8 cellular contexts compared by ENCODE assay signal in the genomic region with DNA sequence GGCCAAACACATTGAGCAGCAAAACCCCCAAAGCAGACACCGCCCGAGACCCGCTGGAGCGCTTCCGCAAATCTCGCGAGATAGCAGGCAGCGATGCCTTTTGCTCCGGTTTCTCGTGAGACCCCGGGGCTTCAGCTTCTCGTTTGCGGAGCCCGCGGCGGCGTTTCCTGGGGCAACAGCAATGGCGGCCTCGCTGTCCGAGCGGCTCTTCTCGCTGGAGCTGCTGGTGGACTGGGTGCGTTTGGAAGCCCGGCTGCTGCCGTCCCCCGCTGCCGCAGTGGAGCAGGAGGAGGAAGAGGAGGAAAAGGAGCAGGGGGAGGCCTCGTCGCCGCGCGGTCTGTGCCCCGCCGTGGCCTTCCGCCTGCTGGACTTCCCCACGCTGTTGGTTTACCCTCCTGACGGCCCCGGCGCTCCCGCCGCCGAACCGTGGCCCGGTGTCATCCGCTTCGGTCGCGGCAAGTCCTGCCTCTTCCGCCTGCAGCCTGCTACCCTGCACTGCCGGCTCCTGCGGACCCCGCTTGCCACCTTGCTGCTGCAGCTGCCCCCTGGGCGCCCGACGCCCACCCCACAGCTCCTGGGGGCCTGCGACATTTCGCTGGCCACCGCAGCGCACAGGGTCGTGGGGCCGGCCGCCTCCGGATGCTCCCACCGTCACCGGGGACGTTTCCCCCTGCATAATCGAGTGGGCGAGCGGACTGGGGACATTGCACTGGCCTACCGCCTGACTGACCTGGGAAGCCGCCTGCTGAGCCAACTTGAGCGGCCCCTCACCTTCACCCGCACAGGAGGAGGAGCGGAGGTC. TPM values are rescaled to one million over a fixed set of nuclear protein-coding genes. Genes with fewer than 3 reads are reported as not detected.
DNase-seq lines count a peak whose midpoint lies in the region; ATAC-seq and TF ChIP-seq lines count a peak whose summit lies in the region.

TSS of gene MAP10 (plus strand) at position 148 of the 802 bp plus-strand sequence. CDS start at position 182, 34 bp downstream.

- no peaks in the 10 kb centered on the region for H3K79me1 ChIP-seq in mesendoderm (ENCODE audit: low read length)

- no peaks in the 10 kb centered on the region for H3K36me3 ChIP-seq in mesendoderm (ENCODE audit: control insufficient read depth, insufficient read depth, low read length)

- H3K9me3 Mint-ChIP-seq in activated CD8-positive, alpha-beta memory T cell treated with anti-CD3 and anti-CD28 coated beads, Interleukin-2, amount 10 ng/mL, durations not matched to agents 7 days and 5 days (ENCODE audit: low read depth), result peaks cover 5% of the 10 kb centered on the region
- H3K9me3 Mint-ChIP-seq in effector memory CD8-positive, alpha-beta T cell, result no peaks in the 10 kb centered on the region

- peak within 1 kb of the TSS; percentile 44 for H3K4ac ChIP-seq in mesendoderm (ENCODE audit: low read depth, low read length)

- H3K27me3 ChIP-seq in mesendoderm (ENCODE audit: insufficient read depth, low read length, poor library complexity), result no peaks in the 10 kb centered on the region

- H3K27me3 Mint-ChIP-seq in activated CD8-positive, alpha-beta memory T cell treated with anti-CD3 and anti-CD28 coated beads, Interleukin-2, amount 10 ng/mL, durations not matched to agents 7 days and 5 days, result peaks cover 16% of the 10 kb centered on the region
- peaks cover 6 to 15% of the 10 kb centered on the region in 2 donors for H3K27me3 Mint-ChIP-seq in effector memory CD8-positive, alpha-beta T cell

- H3K4me1 ChIP-seq in mesendoderm (ENCODE audit: control insufficient read depth, low read depth, low read length), result no peaks in the 10 kb centered on the region

- peak within 1 kb of the TSS; percentile 51 for H3K18ac ChIP-seq in mesendoderm (ENCODE audit: low read length)

- H2BK120ac ChIP-seq in mesendoderm (ENCODE audit: low read depth, low read length), result no peak within 1 kb of the TSS

- CTCF ChIA-PET in activated CD8-positive, alpha-beta memory T cell treated with anti-CD3 and anti-CD28 coated beads, Interleukin-2, amount 10 ng/mL, durations not matched to agents 7 days and 5 days (lab: Charles Lee), result interaction anchor here (1.0 to 1.8 kb wide), 2 partner anchors 9 to 11 kb away, joined by 4 read pairs; no protein-coding TSS in a partner anchor

- H3K27ac ChIP-seq in mesendoderm (ENCODE audit: low read depth, low read length), result peak within 1 kb of the TSS; percentile 31

- H3K4me3 ChIP-seq in mesendoderm (ENCODE audit: low read length), result peak within 1 kb of the TSS; percentile 64

- no peak within 1 kb of the TSS for H3K23ac ChIP-seq in mesendoderm (ENCODE audit: low read length)

- peak; percentile 90 for ATAC-seq in GM18505 (IDR thresholded peaks at IDR 0.05; ENCODE audit: unreplicated experiment)
- peak; percentile 92 for ATAC-seq in HG02981 (IDR thresholded peaks at IDR 0.05; ENCODE audit: unreplicated experiment)
- peak; percentile 92 for ATAC-seq in activated CD8-positive, alpha-beta memory T cell treated with anti-CD3 and anti-CD28 coated beads, Interleukin-2, amount 10 ng/mL, durations not matched to agents 7 days and 5 days
- peak; percentile 85 for ATAC-seq in effector memory CD8-positive, alpha-beta T cell (replicated peaks)

- H3K27ac Mint-ChIP-seq in activated CD8-positive, alpha-beta memory T cell treated with anti-CD3 and anti-CD28 coated beads, Interleukin-2, amount 10 ng/mL, durations not matched to agents 7 days and 5 days, result peak within 1 kb of the TSS; percentile 84
- H3K27ac Mint-ChIP-seq in effector memory CD8-positive, alpha-beta T cell, result peak within 1 kb of the TSS; percentile 11 to 76

- peak within 1 kb of the TSS; percentile 92 for H3K56ac ChIP-seq in mesendoderm (ENCODE audit: low read length)

- H2BK5ac ChIP-seq in mesendoderm (ENCODE audit: low read length), result no peak within 1 kb of the TSS

- no peak within 1 kb of the TSS for H4K5ac ChIP-seq in mesendoderm (ENCODE audit: low read length)

- DNase-seq in NCI-H510A treated with DMSO at 0.1 percent for 48 hours (lab: John Stamatoyannopoulos, UW), result peak; percentile 70
- peak; percentile 90 for DNase-seq in activated CD8-positive, alpha-beta memory T cell treated with anti-CD3 and anti-CD28 coated beads, Interleukin-2, amount 10 ng/mL, durations not matched to agents 7 days and 5 days
- DNase-seq in effector memory CD8-positive, alpha-beta T cell, result peak; percentile 56 to 63 (median 57)
- peak; percentile 93 for DNase-seq in mesendoderm
- peak; percentile 51 for DNase-seq in stimulated activated CD8-positive, alpha-beta memory T cell treated with anti-CD3 and anti-CD28 coated beads, Interleukin-12 subunit alpha, Interleukin-12 subunit beta, amount 100 ng/mL, for 1 hour (ENCODE audit: low read depth)
- DNase-seq in NK-92 (lab: John Stamatoyannopoulos, UW; ENCODE audit: unreplicated experiment), result no peak

- no peak within 1 kb of the TSS for H4K8ac ChIP-seq in mesendoderm (ENCODE audit: low read depth, low read length)

- H2AK5ac ChIP-seq in mesendoderm (ENCODE audit: low read length), result no peak within 1 kb of the TSS

- H3K79me2 ChIP-seq in mesendoderm (ENCODE audit: control insufficient read depth, insufficient read depth, low read length), result no peaks in the 10 kb centered on the region

- WGBS in mesendoderm (ENCODE audit: extremely low coverage, insufficient coverage, low lambda C conversion rate), result no CpG with 5 or more reads among the region's 74 CpGs

- peak; percentile 85 for TF ChIP-seq POLR2A in GM18505 (IDR thresholded peaks at IDR 0.05; ENCODE audit: borderline replicate concordance, extremely low read depth, insufficient read depth, insufficient read length)

- H3K4me2 ChIP-seq in mesendoderm (ENCODE audit: low read length), result peak within 1 kb of the TSS; percentile 25

- peak within 1 kb of the TSS; percentile 84 for H3K4me3 Mint-ChIP-seq in activated CD8-positive, alpha-beta memory T cell treated with anti-CD3 and anti-CD28 coated beads, Interleukin-2, amount 10 ng/mL, durations not matched to agents 7 days and 5 days
- H3K4me3 Mint-ChIP-seq in effector memory CD8-positive, alpha-beta T cell, result peak within 1 kb of the TSS; percentile 89

- H3K4me1 Mint-ChIP-seq in activated CD8-positive, alpha-beta memory T cell treated with anti-CD3 and anti-CD28 coated beads, Interleukin-2, amount 10 ng/mL, durations not matched to agents 7 days and 5 days, result peaks cover 21% of the 10 kb centered on the region
- H3K4me1 Mint-ChIP-seq in effector memory CD8-positive, alpha-beta T cell (ENCODE audit: low read depth in 2 of 2), result peaks cover 10 to 19% of the 10 kb centered on the region in 2 donors

- H2BK15ac ChIP-seq in mesendoderm (replicated peaks; ENCODE audit: low read depth), result no peak within 1 kb of the TSS

- H3K36me3 Mint-ChIP-seq in activated CD8-positive, alpha-beta memory T cell treated with anti-CD3 and anti-CD28 coated beads, Interleukin-2, amount 10 ng/mL, durations not matched to agents 7 days and 5 days, result peaks cover 15% of the 10 kb centered on the region
- H3K36me3 Mint-ChIP-seq in effector memory CD8-positive, alpha-beta T cell (ENCODE audit: insufficient read depth), result no peaks in the 10 kb centered on the region

- H3K9ac ChIP-seq in mesendoderm (ENCODE audit: low read length), result peak within 1 kb of the TSS; percentile 84

RNA-seq across cellular contexts. Expression of gene MAP10, which starts in this region (rescaled TPM):
- 1 to 10 TPM; 2.5 to 2.8 TPM for total RNA-seq in activated CD8-positive, alpha-beta memory T cell treated with anti-CD3 and anti-CD28 coated beads, Interleukin-2, amount 10 ng/mL, durations not matched to agents 7 days and 5 days
- 2.1 TPM for polyA plus RNA-seq in mesendoderm (2013, experiment 1 of 2)
- polyA plus RNA-seq in mesendoderm (2013, experiment 2 of 2), result 2.1 TPM
